ENCODE assay signal across 16 cellular contexts in genomic region chr12:116524964-116525379, GRCh38. TPM values are rescaled to one million over a fixed set of nuclear protein-coding genes. Genes with fewer than 3 reads are reported as not detected.
DNase-seq lines count a peak whose midpoint lies in the region; ATAC-seq and TF ChIP-seq lines count a peak whose summit lies in the region.
"Had no signal": no experiment of that assay in that cellular context is flagged by ENCODE, and none has a peak within 500 bp of the region (broad histone marks: within the 10 kb centered on the region; RNA-seq: fewer than 3 reads in every experiment).

No MANE protein-coding gene starts in this region.

- TF ChIP-seq CTCF in SK-N-SH (IDR thresholded peaks at IDR 0.05) (peak; percentile 31), fibroblast of mammary gland (conservative IDR thresholded peaks at IDR 0.05; ENCODE audit: control insufficient read depth, insufficient read depth, low read depth, low read length) (peak; percentile 10), sigmoid colon (IDR thresholded peaks at IDR 0.05) (no peak)

- CTCF ChIA-PET in SK-N-SH (lab: Yijun Ruan, JAX), result no interaction called here

- peaks cover 10 to 34% of the 10 kb centered on the region in 2 experiments for H3K4me1 ChIP-seq in SK-N-SH (ENCODE audit: control insufficient read depth in 1 of 2, insufficient read depth in 2 of 2, low read depth in 1 of 2, low read length in 1 of 2)
- H3K4me1 ChIP-seq in sigmoid colon, result peaks cover 0 to 31% (median 21%) of the 10 kb centered on the region in 4 donors

- H3K27ac ChIP-seq in SK-N-SH (ENCODE audit: low read depth in 2 of 2, low read length in 1 of 2) (peak overlapping the region in 1 of 2 experiments; percentile 97; a peak in 3 of 4 replicates), sigmoid colon (peak overlapping the region; percentile 80 to 86 (median 81))

- H3K27me3 ChIP-seq in SK-N-SH (ENCODE audit: insufficient read depth) (no peaks in the 10 kb centered on the region), sigmoid colon (no peaks in the 10 kb centered on the region)

- 0 out of 2 replicates have a peak, but pooled peaks have one; percentile 9 for TF ChIP-seq RAD21 in SK-N-SH (IDR thresholded peaks at IDR 0.05; ENCODE audit: low read length)

- no peak for TF ChIP-seq EP300 in SK-N-SH (IDR thresholded peaks at IDR 0.05; ENCODE audit: borderline replicate concordance in 1 of 2, low read depth in 1 of 2, low read length in 1 of 2)
- TF ChIP-seq EP300 in sigmoid colon (IDR thresholded peaks at IDR 0.05), result no peak

- peaks cover 31% of the 10 kb centered on the region for H3F3A ChIP-seq in SK-N-SH (replicated peaks; ENCODE audit: insufficient read depth)

- H3K9me3 ChIP-seq in SK-N-SH, result no peaks in the 10 kb centered on the region
- H3K9me3 ChIP-seq in sigmoid colon, result no peaks in the 10 kb centered on the region

- no peaks in the 10 kb centered on the region for H3K36me3 ChIP-seq in SK-N-SH (replicated peaks in 1 of 2; ENCODE audit: control insufficient read depth in 1 of 2, insufficient read depth in 2 of 2, low read length in 1 of 2)
- no peaks in the 10 kb centered on the region for H3K36me3 ChIP-seq in sigmoid colon

- no peaks in the 10 kb centered on the region for H4K20me1 ChIP-seq in SK-N-SH (ENCODE audit: insufficient read depth)

- intact Hi-C loops in sigmoid colon (cut with DNase I), result loop anchor here (2.0 kb wide), 1 partner anchor 68 kb away; no protein-coding TSS in a partner anchor

- DNase-seq in ELR (ENCODE audit: low read depth) (peak; percentile 77), SK-N-SH (no peak), fibroblast of mammary gland (ENCODE audit: low read depth) (peak; percentile 70), sigmoid colon (no peak), NOMO-1 treated with DMSO at 0.1 percent for 48 hours (lab: John Stamatoyannopoulos, UW; ENCODE audit: unreplicated experiment) (no peak), activated gamma-delta T cell treated with Interleukin-2 at 50 U/mL for 16 hours (no peak)
- DNase-seq in activated CD4-positive, alpha-beta T cell treated with anti-CD3 and anti-CD28 coated beads for 48 hours, result no peak
- DNase-seq: activated B cell treated with CpG ODN at 0.5 μM for 24 hours; activated naive CD8-positive, alpha-beta T cell treated with anti-CD3 and anti-CD28 coated beads, Interleukin-2, amount 50 U/mL, for 24 hours; glutamatergic neuron; KG1; naive thymus-derived CD4-positive, alpha-beta T cell; NCI-H82; stimulated activated CD4-positive, alpha-beta T cell treated with anti-CD3 and anti-CD28 coated beads, Interleukin-4, amount 100 ng/mL, for 24 hours had no signal

- peak overlapping the region; percentile 68; the same call in 1 of the 2 replicates for H2AFZ ChIP-seq in SK-N-SH (ENCODE audit: low read depth)

- H3K9me2 ChIP-seq in SK-N-SH, result no peaks in the 10 kb centered on the region

- H3K9ac ChIP-seq in SK-N-SH, result peak overlapping the region; percentile 73; the same call in 1 of the 2 replicates

- H3K4me2 ChIP-seq in SK-N-SH, result peak overlapping the region; percentile 75

- POLR2A ChIA-PET in SK-N-SH (lab: Yijun Ruan, JAX), result no interaction called here

- TF ChIP-seq POLR2A in sigmoid colon (IDR thresholded peaks at IDR 0.05), result no peak

- ATAC-seq in activated CD4-positive, CD25-positive, alpha-beta regulatory T cell treated with anti-CD3 and anti-CD28 coated beads, Interleukin-2, amount 50 U/mL, for 24 hours, result no peak
- ATAC-seq: activated naive CD8-positive, alpha-beta T cell treated with anti-CD3 and anti-CD28 coated beads, Interleukin-2, amount 50 U/mL, for 24 hours; naive thymus-derived CD4-positive, alpha-beta T cell had no signal

- WGBS in SK-N-SH (ENCODE audit: low lambda C conversion rate), result 36% methylated on average over 4 of the region's 4 CpGs
- WGBS in sigmoid colon, 2 donors, result 83 to 87% methylated on average over 4 of the region's 4 CpGs

- H3K4me3 ChIP-seq in SK-N-SH (ENCODE audit: low read depth in 2 of 2, low read length in 1 of 2) (peak overlapping the region in 1 of 2 experiments; percentile 37; a peak in 1 of 4 replicates), fibroblast of mammary gland (ENCODE audit: control insufficient read depth, low read depth, low read length) (no peak overlapping the region), sigmoid colon (peak overlapping the region in 3 of 4 donors; percentile 11 to 36 (median 22))

- no peaks in the 10 kb centered on the region for H3K79me2 ChIP-seq in SK-N-SH (ENCODE audit: insufficient read depth)

TF ChIP-seq in SK-N-SH, 30 proteins besides CTCF, POLR2A, EP300 and RAD21 (continues in another document):
- TF ChIP-seq FOSL2 (IDR thresholded peaks at IDR 0.05; ENCODE audit: borderline replicate concordance, low read depth), result peak; percentile 49
- TF ChIP-seq SIN3A (IDR thresholded peaks at IDR 0.05; ENCODE audit: borderline replicate concordance, low read depth, low read length), result no peak
- TF ChIP-seq NFIC (IDR thresholded peaks at IDR 0.05; ENCODE audit: borderline replicate concordance), result no peak
- TF ChIP-seq YY1 (IDR thresholded peaks at IDR 0.05; ENCODE audit: low read depth), result no peak
- no peak for TF ChIP-seq PBX3 (IDR thresholded peaks at IDR 0.05)
- no peak for TF ChIP-seq USF2 (IDR thresholded peaks at IDR 0.05; ENCODE audit: borderline replicate concordance, low read depth, low read length)
- TF ChIP-seq TCF12 (IDR thresholded peaks at IDR 0.05), result no peak
- TF ChIP-seq SMC3 (IDR thresholded peaks at IDR 0.05; ENCODE audit: low read depth, low read length), result no peak
- no peak for TF ChIP-seq EZH2phosphoT487 (IDR thresholded peaks at IDR 0.05; ENCODE audit: borderline replicate concordance, low read depth)
- no peak for TF ChIP-seq RXRA (IDR thresholded peaks at IDR 0.05; ENCODE audit: borderline replicate concordance, low read depth)
- no peak for TF ChIP-seq TAF1 (IDR thresholded peaks at IDR 0.05; ENCODE audit: borderline replicate concordance, low read depth, low read length)
- 0 out of 2 replicates have a peak, but pooled peaks have one; percentile 23 for TF ChIP-seq TEAD4 (IDR thresholded peaks at IDR 0.05; ENCODE audit: borderline replicate concordance, insufficient read depth)
- peak; percentile 54 for TF ChIP-seq JUND (IDR thresholded peaks at IDR 0.05)
- TF ChIP-seq, protein P1, sequence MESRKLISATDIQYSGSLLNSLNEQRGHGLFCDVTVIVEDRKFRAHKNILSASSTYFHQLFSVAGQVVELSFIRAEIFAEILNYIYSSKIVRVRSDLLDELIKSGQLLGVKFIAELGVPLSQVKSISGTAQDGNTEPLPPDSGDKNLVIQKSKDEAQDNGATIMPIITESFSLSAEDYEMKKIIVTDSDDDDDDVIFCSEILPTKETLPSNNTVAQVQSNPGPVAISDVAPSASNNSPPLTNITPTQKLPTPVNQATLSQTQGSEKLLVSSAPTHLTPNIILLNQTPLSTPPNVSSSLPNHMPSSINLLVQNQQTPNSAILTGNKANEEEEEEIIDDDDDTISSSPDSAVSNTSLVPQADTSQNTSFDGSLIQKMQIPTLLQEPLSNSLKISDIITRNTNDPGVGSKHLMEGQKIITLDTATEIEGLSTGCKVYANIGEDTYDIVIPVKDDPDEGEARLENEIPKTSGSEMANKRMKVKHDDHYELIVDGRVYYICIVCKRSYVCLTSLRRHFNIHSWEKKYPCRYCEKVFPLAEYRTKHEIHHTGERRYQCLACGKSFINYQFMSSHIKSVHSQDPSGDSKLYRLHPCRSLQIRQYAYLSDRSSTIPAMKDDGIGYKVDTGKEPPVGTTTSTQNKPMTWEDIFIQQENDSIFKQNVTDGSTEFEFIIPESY (IDR thresholded peaks at IDR 0.05; ENCODE audit: borderline replicate concordance, low read depth), result no peak
- no peak for TF ChIP-seq ELF1 (IDR thresholded peaks at IDR 0.05)
- TF ChIP-seq, protein P2, sequence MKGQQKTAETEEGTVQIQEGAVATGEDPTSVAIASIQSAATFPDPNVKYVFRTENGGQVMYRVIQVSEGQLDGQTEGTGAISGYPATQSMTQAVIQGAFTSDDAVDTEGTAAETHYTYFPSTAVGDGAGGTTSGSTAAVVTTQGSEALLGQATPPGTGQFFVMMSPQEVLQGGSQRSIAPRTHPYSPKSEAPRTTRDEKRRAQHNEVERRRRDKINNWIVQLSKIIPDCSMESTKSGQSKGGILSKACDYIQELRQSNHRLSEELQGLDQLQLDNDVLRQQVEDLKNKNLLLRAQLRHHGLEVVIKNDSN (IDR thresholded peaks at IDR 0.05; ENCODE audit: borderline replicate concordance, low read depth), result no peak
- no peak for TF ChIP-seq CHD2 (IDR thresholded peaks at IDR 0.05; ENCODE audit: low read length, partially characterized antibody)
- no peak for TF ChIP-seq IRF3 (IDR thresholded peaks at IDR 0.05; ENCODE audit: low read depth, low read length)

RNA-seq across cellular contexts. Expression of gene MAP1LC3B2, which starts 34.2 kb away (rescaled TPM):
- polyA plus RNA-seq in SK-N-SH (2012; rRNA removed) (0.76 and 0.81 TPM in 2 replicates), sigmoid colon (1 to 10 TPM in 2 of 3 donors, under 1 TPM in 1; 0.90 to 6.2 (median 4.8) TPM)
- polyA plus RNA-seq in SK-N-SH (2012; cell fraction: cytosol; rRNA removed), result 1.4 and 3.6 TPM in 2 replicates
- 3.6 and 4.3 TPM in 2 replicates for polyA plus RNA-seq in SK-N-SH (2012; cell fraction: nucleus; rRNA removed)
- total RNA-seq in sigmoid colon, result 1 to 10 TPM in 1 of 4 donors, not detected in 3; 1.1 TPM
- total RNA-seq: urinary bladder had no signal

Comparison
In these comparisons a context has a peak if more than half of its experiments do, and no peak if none do; other contexts are left out.
1. DNase-seq: peak in ELR (single experiment) and fibroblast of mammary gland (single experiment); none in SK-N-SH (single experiment), sigmoid colon (single experiment), NOMO-1 treated with DMSO at 0.1 percent for 48 hours (single experiment), activated gamma-delta T cell treated with Interleukin-2 at 50 U/mL for 16 hours (single experiment) and activated CD4-positive, alpha-beta T cell treated with anti-CD3 and anti-CD28 coated beads for 48 hours (single experiment).
2. CTCF ChIP-seq: peak in SK-N-SH (single experiment) and fibroblast of mammary gland (single experiment); none in sigmoid colon (0 of 4).